Comparison of ENCODE assay signal across 8 cellular contexts in genomic region chr6:159788757-159789376, GRCh38. TPM values are rescaled to one million over a fixed set of nuclear protein-coding genes. Genes with fewer than 3 reads are reported as not detected.
DNase-seq lines count a peak whose midpoint lies in the region; ATAC-seq, FAIRE-seq and TF ChIP-seq lines count a peak whose summit lies in the region.

No MANE protein-coding gene starts in this region.

- BruUV-seq in HepG2 (replicated peaks; lab: Mats Ljungman, UMichigan): TSS peak; percentile 54

- in situ Hi-C loops in HepG2 (cut with HindIII; ENCODE audit: extremely low pct_ligation_motif_present, low pct_unique_long_range_greater_than_20kb): loop anchor here (5.0 kb wide), 1 partner anchor 62 kb away; the partner anchor contains the start of gene WTAP

- peak overlapping the region; percentile 99 for H3K4me2 ChIP-seq in HepG2 (ENCODE audit: low read depth, low read length)

- peaks cover 21% of the 10 kb centered on the region for H4K20me1 ChIP-seq in HepG2 (ENCODE audit: insufficient read depth, low read length)

- no peaks in the 10 kb centered on the region for H3K9me3 ChIP-seq in HepG2 (ENCODE audit: low read length)

- peak; percentile 37 for DNase-seq in D341Med (ENCODE audit: low spot score)
- DNase-seq in T-helper 2 cell: peak in 3 of 5 experiments; percentile 16 to 31 (median 19)
- peak; percentile 47 for DNase-seq in HepG2 (ENCODE audit: low spot score)
- DNase-seq in stimulated activated CD8-positive, alpha-beta memory T cell treated with anti-CD3 and anti-CD28 coated beads, Interleukin-15, amount 100 ng/mL, for 48 hours (ENCODE audit: low read depth in 2 of 2): peak; percentile 4 to 7
- no peak for DNase-seq in SK-N-DZ (ENCODE audit: low spot score)

- no peak overlapping the region for H2AFZ ChIP-seq in HepG2 (ENCODE audit: low read length)

- TF ChIP-seq EP300 in HepG2 (IDR thresholded peaks at IDR 0.05; ENCODE audit: low read depth in 2 of 2, low read length in 2 of 2) (no peak), HepG2 (CRISPR knock-in tag; IDR thresholded peaks at IDR 0.05; ENCODE audit: borderline replicate concordance) (no peak)

- H3K36me3 ChIP-seq in HepG2 (replicated peaks in 1 of 2; ENCODE audit: control insufficient read depth in 1 of 2, insufficient read depth in 2 of 2, low read length in 2 of 2): peaks cover 3 to 38% of the 10 kb centered on the region in 2 experiments; a peak in 4 of 5 replicates

- POLR2A ChIA-PET in HepG2 (lab: Yijun Ruan, JAX): interaction anchor here (1.2 to 7.1 kb wide), 15 partner anchors 10 to 606 kb away, joined by 3 to 165 read pairs (median 8); partner anchors contain the start of genes ACAT2, PNLDC1, SOD2 and WTAP

- no peak for TF ChIP-seq POLR2A in HepG2 (IDR thresholded peaks at IDR 0.05; ENCODE audit: insufficient read depth in 1 of 2, low read depth in 2 of 2, low read length in 2 of 2)

- CTCF ChIA-PET in HepG2 (lab: Yijun Ruan, JAX; ENCODE audit: low intra/inter-chr PET ratio, low total read pairs): no interaction called here

- TF ChIP-seq CTCF in HepG2 (CRISPR knock-in tag; IDR thresholded peaks at IDR 0.05): no peak

- H3K4me1 ChIP-seq in HepG2 (ENCODE audit: insufficient read depth, low read length): peaks cover 68% of the 10 kb centered on the region

- peak; percentile 0 for ATAC-seq in HG02970 (IDR thresholded peaks at IDR 0.05; ENCODE audit: low FRiP score, unreplicated experiment)
- peak; percentile 41 for ATAC-seq in HepG2
- no peak for ATAC-seq in HG02852 (IDR thresholded peaks at IDR 0.05; ENCODE audit: unreplicated experiment)

- peak overlapping the region; percentile 85 to 94 (median 91) for H3K4me3 ChIP-seq in HepG2 (replicated peaks in 1 of 3; ENCODE audit: insufficient read depth in 1 of 3, low read depth in 2 of 3, low read length in 3 of 3)

- H3K9ac ChIP-seq in HepG2 (ENCODE audit: insufficient read depth, low read depth, low read length): peak overlapping the region; percentile 92

- WGBS in HepG2 (ENCODE audit: low lambda C conversion rate): 1% methylated on average over 33 of the region's 59 CpGs

- intact Hi-C loops in HepG2 (cut with micrococcal nuclease; ENCODE audit: unreplicated experiment): loop anchor here (1.0 to 2.0 kb wide), 2 partner anchors 27 to 62 kb away; partner anchors contain the start of genes ACAT2 and WTAP

- peak overlapping the region; percentile 95 for H3K27ac ChIP-seq in cingulate gyrus (ENCODE audit: low read depth, low read length)
- H3K27ac ChIP-seq in HepG2 (ENCODE audit: extremely low read length, insufficient read depth, low read length): peak overlapping the region; percentile 91

- H3K79me2 ChIP-seq in HepG2 (ENCODE audit: insufficient read depth, low read length): peaks cover 86% of the 10 kb centered on the region

- H3K27me3 ChIP-seq in HepG2 (ENCODE audit: control insufficient read depth in 1 of 2, insufficient read depth in 2 of 2, low read length in 2 of 2): no peaks in the 10 kb centered on the region; a peak in 1 of 5 replicates

- TF ChIP-seq RAD21 in HepG2 (CRISPR knock-in tag; IDR thresholded peaks at IDR 0.05): no peak

- FAIRE-seq in HepG2 (lab: Jason Lieb, UNC): no peak

RNA-seq across cellular contexts. Expression of gene TCP1, which starts 0.5 kb away (rescaled TPM):
- total RNA-seq in HepG2 (2016; rRNA removed; fragmentation: Illumina TruSeq; extraction: Trizol): 553 and 677 TPM in 2 replicates
- total RNA-seq in HepG2 (2016; cell fraction: cytosol; rRNA removed; fragmentation: Illumina TruSeq; extraction: Trizol; ENCODE audit: low read depth): 167 and 195 TPM in 2 replicates
- total RNA-seq in HepG2 (2016; cell fraction: insoluble cytoplasmic fraction; rRNA removed; fragmentation: Illumina TruSeq; extraction: Trizol): 558 and 662 TPM in 2 replicates
- total RNA-seq in HepG2 (2016; cell fraction: membrane; rRNA removed; fragmentation: Illumina TruSeq; extraction: Trizol): 368 and 445 TPM in 2 replicates
- 262 and 285 TPM in 2 replicates for total RNA-seq in HepG2 (2016; cell fraction: nucleus; rRNA removed; fragmentation: Illumina TruSeq; extraction: Trizol)
- polyA plus RNA-seq in HepG2 (2011; rRNA removed): 102 and 116 TPM in 2 replicates
- polyA plus RNA-seq in HepG2 (2011; cell fraction: cytosol; rRNA removed): 99.2 and 105 TPM in 2 replicates
- polyA plus RNA-seq in HepG2 (2011; cell fraction: nucleus; rRNA removed): 138 and 159 TPM in 2 replicates
- polyA plus RNA-seq in HepG2 (2012): 242 and 252 TPM in 2 replicates
- polyA plus RNA-seq in HepG2 (2016; cell fraction: cytosol; fragmentation: Illumina TruSeq; extraction: Trizol; ENCODE audit: low read depth): 157 and 173 TPM in 2 replicates
- 584 and 596 TPM in 2 replicates for polyA plus RNA-seq in HepG2 (2016; cell fraction: insoluble cytoplasmic fraction; fragmentation: Illumina TruSeq; extraction: Trizol; ENCODE audit: low read depth)
- 236 and 293 TPM in 2 replicates for polyA plus RNA-seq in HepG2 (2016; cell fraction: membrane; fragmentation: Illumina TruSeq; extraction: Trizol; ENCODE audit: low read depth)
- 406 and 459 TPM in 2 replicates for polyA plus RNA-seq in HepG2 (2016; cell fraction: nucleus; fragmentation: Illumina TruSeq; extraction: Trizol; ENCODE audit: insufficient read depth, low read depth)
- 138 and 285 TPM in 2 replicates for polyA minus RNA-seq in HepG2 (2011; rRNA and poly(A)+ RNA removed; ENCODE audit: low replicate concordance)
- 242 and 244 TPM in 2 replicates for polyA minus RNA-seq in HepG2 (2011; cell fraction: cytosol; rRNA and poly(A)+ RNA removed)
- 245 and 282 TPM in 2 replicates for polyA minus RNA-seq in HepG2 (2011; cell fraction: nucleus; rRNA and poly(A)+ RNA removed)
- 379 and 427 TPM in 2 replicates for polyA plus RNA-seq in SK-N-DZ (2014; cell fraction: cytosol; rRNA removed)
- polyA plus RNA-seq in SK-N-DZ (2014; cell fraction: nucleus; rRNA removed): 407 and 443 TPM in 2 replicates

RNA-seq across cellular contexts. Expression of gene MRPL18, which starts 1.4 kb away (rescaled TPM):
- total RNA-seq in HepG2 (2016; rRNA removed; fragmentation: Illumina TruSeq; extraction: Trizol): 176 and 241 TPM in 2 replicates
- 87.3 and 95.0 TPM in 2 replicates for total RNA-seq in HepG2 (2016; cell fraction: cytosol; rRNA removed; fragmentation: Illumina TruSeq; extraction: Trizol; ENCODE audit: low read depth)
- total RNA-seq in HepG2 (2016; cell fraction: insoluble cytoplasmic fraction; rRNA removed; fragmentation: Illumina TruSeq; extraction: Trizol): 183 and 249 TPM in 2 replicates
- total RNA-seq in HepG2 (2016; cell fraction: membrane; rRNA removed; fragmentation: Illumina TruSeq; extraction: Trizol): 132 TPM in 2 replicates
- total RNA-seq in HepG2 (2016; cell fraction: nucleus; rRNA removed; fragmentation: Illumina TruSeq; extraction: Trizol): 62.7 and 70.4 TPM in 2 replicates
- polyA plus RNA-seq in HepG2 (2011; rRNA removed): 74.2 and 85.6 TPM in 2 replicates
- 65.6 and 79.0 TPM in 2 replicates for polyA plus RNA-seq in HepG2 (2011; cell fraction: cytosol; rRNA removed)
- 20.8 and 28.8 TPM in 2 replicates for polyA plus RNA-seq in HepG2 (2011; cell fraction: nucleus; rRNA removed)
- 63.5 and 72.2 TPM in 2 replicates for polyA plus RNA-seq in HepG2 (2012)
- 85.1 and 96.0 TPM in 2 replicates for polyA plus RNA-seq in HepG2 (2016; cell fraction: cytosol; fragmentation: Illumina TruSeq; extraction: Trizol; ENCODE audit: low read depth)
- polyA plus RNA-seq in HepG2 (2016; cell fraction: insoluble cytoplasmic fraction; fragmentation: Illumina TruSeq; extraction: Trizol; ENCODE audit: low read depth): 291 and 300 TPM in 2 replicates
- polyA plus RNA-seq in HepG2 (2016; cell fraction: membrane; fragmentation: Illumina TruSeq; extraction: Trizol; ENCODE audit: low read depth): 120 and 134 TPM in 2 replicates
- 124 and 125 TPM in 2 replicates for polyA plus RNA-seq in HepG2 (2016; cell fraction: nucleus; fragmentation: Illumina TruSeq; extraction: Trizol; ENCODE audit: insufficient read depth, low read depth)
- polyA minus RNA-seq in HepG2 (2011; rRNA and poly(A)+ RNA removed; ENCODE audit: low replicate concordance): 34.2 and 40.9 TPM in 2 replicates
- 21.3 and 22.0 TPM in 2 replicates for polyA minus RNA-seq in HepG2 (2011; cell fraction: cytosol; rRNA and poly(A)+ RNA removed)
- polyA minus RNA-seq in HepG2 (2011; cell fraction: nucleus; rRNA and poly(A)+ RNA removed): 17.4 and 18.3 TPM in 2 replicates
- 134 and 165 TPM in 2 replicates for polyA plus RNA-seq in SK-N-DZ (2014; cell fraction: cytosol; rRNA removed)
- polyA plus RNA-seq in SK-N-DZ (2014; cell fraction: nucleus; rRNA removed): 74.3 and 77.3 TPM in 2 replicates

RNA-seq across cellular contexts. Expression of gene PNLDC1, which starts 11.2 kb away (rescaled TPM):
- not detected in 2 replicates for total RNA-seq in HepG2 (2016; rRNA removed; fragmentation: Illumina TruSeq; extraction: Trizol)
- not detected in 2 replicates for total RNA-seq in HepG2 (2016; cell fraction: cytosol; rRNA removed; fragmentation: Illumina TruSeq; extraction: Trizol; ENCODE audit: low read depth)
- not detected in 2 replicates for total RNA-seq in HepG2 (2016; cell fraction: insoluble cytoplasmic fraction; rRNA removed; fragmentation: Illumina TruSeq; extraction: Trizol)
- total RNA-seq in HepG2 (2016; cell fraction: membrane; rRNA removed; fragmentation: Illumina TruSeq; extraction: Trizol): not detected in 2 replicates
- not detected in 2 replicates for total RNA-seq in HepG2 (2016; cell fraction: nucleus; rRNA removed; fragmentation: Illumina TruSeq; extraction: Trizol)
- polyA plus RNA-seq in HepG2 (2011; rRNA removed): 0.04 TPM in 1 of 2 replicates, not detected in the other
- polyA plus RNA-seq in HepG2 (2011; cell fraction: cytosol; rRNA removed): not detected in 2 replicates
- polyA plus RNA-seq in HepG2 (2011; cell fraction: nucleus; rRNA removed): 0.07 TPM in 1 of 2 replicates, not detected in the other
- polyA plus RNA-seq in HepG2 (2012): not detected in 2 replicates
- 0.07 TPM in 1 of 2 replicates, not detected in the other for polyA plus RNA-seq in HepG2 (2016; cell fraction: cytosol; fragmentation: Illumina TruSeq; extraction: Trizol; ENCODE audit: low read depth)
- not detected in 2 replicates for polyA plus RNA-seq in HepG2 (2016; cell fraction: insoluble cytoplasmic fraction; fragmentation: Illumina TruSeq; extraction: Trizol; ENCODE audit: low read depth)
- polyA plus RNA-seq in HepG2 (2016; cell fraction: membrane; fragmentation: Illumina TruSeq; extraction: Trizol; ENCODE audit: low read depth): not detected in 2 replicates
- not detected in 2 replicates for polyA plus RNA-seq in HepG2 (2016; cell fraction: nucleus; fragmentation: Illumina TruSeq; extraction: Trizol; ENCODE audit: insufficient read depth, low read depth)
- not detected in 2 replicates for polyA minus RNA-seq in HepG2 (2011; rRNA and poly(A)+ RNA removed; ENCODE audit: low replicate concordance)
- not detected in 2 replicates for polyA minus RNA-seq in HepG2 (2011; cell fraction: cytosol; rRNA and poly(A)+ RNA removed)
- not detected in 2 replicates for polyA minus RNA-seq in HepG2 (2011; cell fraction: nucleus; rRNA and poly(A)+ RNA removed)
- polyA plus RNA-seq in SK-N-DZ (2014; cell fraction: cytosol; rRNA removed): not detected in 2 replicates
- polyA plus RNA-seq in SK-N-DZ (2014; cell fraction: nucleus; rRNA removed): 0.12 and 0.35 TPM in 2 replicates

RNA-seq across cellular contexts. Expression of gene ACAT2, which starts 27.0 kb away (rescaled TPM):
- 534 and 775 TPM in 2 replicates for total RNA-seq in HepG2 (2016; rRNA removed; fragmentation: Illumina TruSeq; extraction: Trizol)
- 162 and 165 TPM in 2 replicates for total RNA-seq in HepG2 (2016; cell fraction: cytosol; rRNA removed; fragmentation: Illumina TruSeq; extraction: Trizol; ENCODE audit: low read depth)
- total RNA-seq in HepG2 (2016; cell fraction: insoluble cytoplasmic fraction; rRNA removed; fragmentation: Illumina TruSeq; extraction: Trizol): 542 and 812 TPM in 2 replicates
- total RNA-seq in HepG2 (2016; cell fraction: membrane; rRNA removed; fragmentation: Illumina TruSeq; extraction: Trizol): 231 and 232 TPM in 2 replicates
- total RNA-seq in HepG2 (2016; cell fraction: nucleus; rRNA removed; fragmentation: Illumina TruSeq; extraction: Trizol): 200 and 223 TPM in 2 replicates
- polyA plus RNA-seq in HepG2 (2011; rRNA removed): 121 and 132 TPM in 2 replicates
- 62.8 and 103 TPM in 2 replicates for polyA plus RNA-seq in HepG2 (2011; cell fraction: cytosol; rRNA removed)
- polyA plus RNA-seq in HepG2 (2011; cell fraction: nucleus; rRNA removed): 28.1 and 44.2 TPM in 2 replicates
- 172 and 185 TPM in 2 replicates for polyA plus RNA-seq in HepG2 (2012)
- 142 and 156 TPM in 2 replicates for polyA plus RNA-seq in HepG2 (2016; cell fraction: cytosol; fragmentation: Illumina TruSeq; extraction: Trizol; ENCODE audit: low read depth)
- polyA plus RNA-seq in HepG2 (2016; cell fraction: insoluble cytoplasmic fraction; fragmentation: Illumina TruSeq; extraction: Trizol; ENCODE audit: low read depth): 580 and 631 TPM in 2 replicates
- 160 and 171 TPM in 2 replicates for polyA plus RNA-seq in HepG2 (2016; cell fraction: membrane; fragmentation: Illumina TruSeq; extraction: Trizol; ENCODE audit: low read depth)
- 219 and 233 TPM in 2 replicates for polyA plus RNA-seq in HepG2 (2016; cell fraction: nucleus; fragmentation: Illumina TruSeq; extraction: Trizol; ENCODE audit: insufficient read depth, low read depth)
- polyA minus RNA-seq in HepG2 (2011; rRNA and poly(A)+ RNA removed; ENCODE audit: low replicate concordance): 52.5 and 89.6 TPM in 2 replicates
- 46.9 and 65.1 TPM in 2 replicates for polyA minus RNA-seq in HepG2 (2011; cell fraction: cytosol; rRNA and poly(A)+ RNA removed)
- 46.6 and 77.2 TPM in 2 replicates for polyA minus RNA-seq in HepG2 (2011; cell fraction: nucleus; rRNA and poly(A)+ RNA removed)
- 124 and 131 TPM in 2 replicates for polyA plus RNA-seq in SK-N-DZ (2014; cell fraction: cytosol; rRNA removed)
- 75.1 and 90.2 TPM in 2 replicates for polyA plus RNA-seq in SK-N-DZ (2014; cell fraction: nucleus; rRNA removed)
